In genomic region chr1:221174598-221174997, GRCh38 we compare ENCODE assay signal across 15 cellular contexts.
A peak's percentile ranks its signal among the peaks of the same experiment; 100 is the strongest.
DNase-seq lines count a peak whose midpoint lies in the region; ATAC-seq and FAIRE-seq lines count a peak whose summit lies in the region.
"Had no signal": no experiment of that assay in that cellular context is flagged by ENCODE, and none has a peak within 500 bp of the region (broad histone marks: within the 10 kb centered on the region; RNA-seq: fewer than 3 reads in every experiment).

No MANE protein-coding gene starts in this region.

- H2BK120ac ChIP-seq in mesendoderm (ENCODE audit: low read depth, low read length) = no peak overlapping the region

- H3K23ac ChIP-seq in mesendoderm (ENCODE audit: low read length) = no peak overlapping the region

- no peak for FAIRE-seq in GM19239 (lab: Jason Lieb, UNC)
- FAIRE-seq: small intestine, TTC549 had no signal

- peak overlapping the region; percentile 75 for H3K18ac ChIP-seq in mesendoderm (ENCODE audit: low read length)

- no peaks in the 10 kb centered on the region for H3K4me1 ChIP-seq in mesendoderm (ENCODE audit: control insufficient read depth, low read depth, low read length)

- H2AK5ac ChIP-seq in mesendoderm (ENCODE audit: low read length) = no peak overlapping the region

- H4K5ac ChIP-seq in mesendoderm (ENCODE audit: low read length) = no peak overlapping the region

- H4K8ac ChIP-seq in mesendoderm (ENCODE audit: low read depth, low read length) = no peak overlapping the region

- no peaks in the 10 kb centered on the region for H3K79me2 ChIP-seq in mesendoderm (ENCODE audit: control insufficient read depth, insufficient read depth, low read length)

- no peaks in the 10 kb centered on the region for H3K27me3 ChIP-seq in mesendoderm (ENCODE audit: insufficient read depth, low read length, poor library complexity)

- no peak overlapping the region for H3K27ac ChIP-seq in mesendoderm (ENCODE audit: low read depth, low read length)

- DNase-seq in D341Med (ENCODE audit: low spot score) (peak; percentile 47), NCI-H524 treated with DMSO at 0.1 percent for 48 hours (lab: John Stamatoyannopoulos, UW) (peak; percentile 21), fibroblast of peridontal ligament (ENCODE audit: extremely low read depth) (peak; percentile 21), mesendoderm (peak; percentile 81), H4 (ENCODE audit: low spot score) (no peak), GM19239 (ENCODE audit: insufficient read length, low spot score) (no peak)
- DNase-seq in activated CD4-positive, alpha-beta T cell treated with anti-CD3 and anti-CD28 coated beads, Interleukin-2, amount 50 U/mL, for 48 hours = no peak
- DNase-seq: anterior cingulate cortex; effector memory CD4-positive, alpha-beta T cell; EL; naive thymus-derived CD4-positive, alpha-beta T cell; NCI-H146; small intestine had no signal

- no peak overlapping the region for H3K4ac ChIP-seq in mesendoderm (ENCODE audit: low read depth, low read length)

- no peak overlapping the region for H2BK5ac ChIP-seq in mesendoderm (ENCODE audit: low read length)

- H3K79me1 ChIP-seq in mesendoderm (ENCODE audit: low read length) = no peaks in the 10 kb centered on the region

- no peak overlapping the region for H3K9ac ChIP-seq in mesendoderm (ENCODE audit: low read length)

- no peak overlapping the region for H3K4me3 ChIP-seq in mesendoderm (ENCODE audit: low read length)

- H3K56ac ChIP-seq in mesendoderm (ENCODE audit: low read length) = no peak overlapping the region

- H3K36me3 ChIP-seq in mesendoderm (ENCODE audit: control insufficient read depth, insufficient read depth, low read length) = no peaks in the 10 kb centered on the region

- no peak overlapping the region for H2BK15ac ChIP-seq in mesendoderm (replicated peaks; ENCODE audit: low read depth)

- ATAC-seq in GM21390 (IDR thresholded peaks at IDR 0.05; ENCODE audit: unreplicated experiment) = no peak
- ATAC-seq: naive thymus-derived CD4-positive, alpha-beta T cell had no signal

- no peak overlapping the region for H3K4me2 ChIP-seq in mesendoderm (ENCODE audit: low read length)

- no CpG with 5 or more reads among the region's 5 CpGs for WGBS in mesendoderm (ENCODE audit: extremely low coverage, insufficient coverage, low lambda C conversion rate)

Comparison
In these comparisons a context has a peak if more than half of its experiments do, and no peak if none do; other contexts are left out.
1. DNase-seq: peak in D341Med (single experiment), NCI-H524 treated with DMSO at 0.1 percent for 48 hours (single experiment), fibroblast of peridontal ligament (single experiment) and mesendoderm (single experiment); none in activated CD4-positive, alpha-beta T cell treated with anti-CD3 and anti-CD28 coated beads, Interleukin-2, amount 50 U/mL, for 48 hours (0 of 2), H4 (single experiment) and GM19239 (single experiment).